Comparison of ENCODE assay signal across 30 cellular contexts in genomic region chr17:28471531-28472342, GRCh38. TPM values are rescaled to one million over a fixed set of nuclear protein-coding genes. Genes with fewer than 3 reads are reported as not detected.
DNase-seq lines count a peak whose midpoint lies in the region; FAIRE-seq and TF ChIP-seq lines count a peak whose summit lies in the region.
"Had no signal": no experiment of that assay in that cellular context is flagged by ENCODE, and none has a peak within 500 bp of the region (broad histone marks: within the 10 kb centered on the region; RNA-seq: fewer than 3 reads in every experiment).

No MANE protein-coding gene starts in this region.

- intact Hi-C loops in MCF 10A (cut with micrococcal nuclease) = no loop called here

- WGBS in small intestine, 3 donors = 69 to 70% (median 69%) methylated on average over 15 of the region's 15 CpGs

- peaks cover 19% of the 10 kb centered on the region for H3K4me1 Mint-ChIP-seq in MCF 10A (ENCODE audit: insufficient read depth, unreplicated experiment)

- no peaks in the 10 kb centered on the region for H3K9me3 ChIP-seq in small intestine (ENCODE audit: control insufficient read depth, low read depth)
- H3K9me3 ChIP-seq: ascending aorta, ovary, Peyer's patch, thyroid gland had no signal

- H3K4me3 Mint-ChIP-seq in MCF 10A (ENCODE audit: unreplicated experiment) = no peak overlapping the region
- H3K4me3 Mint-ChIP-seq: activated naive CD4-positive, alpha-beta T cell treated with anti-CD3 and anti-CD28 coated beads, Interleukin-2, amount 50 U/mL, for 24 hours; CD8-positive, alpha-beta memory T cell; nephron; stimulated activated naive CD8-positive, alpha-beta T cell treated with anti-CD3 and anti-CD28 coated beads, Interleukin-15, amount 100 ng/mL, for 72 hours had no signal

- TF ChIP-seq CTCF in MCF 10A (IDR thresholded peaks at IDR 0.05; ENCODE audit: unreplicated experiment) (no peak), GM20000 (IDR thresholded peaks at IDR 0.05; ENCODE audit: extremely low read depth, missing control alignments) (no peak)

- CTCF ChIA-PET in MCF 10A (lab: Yijun Ruan, JAX) = interaction anchor here (0.6 to 2.8 kb wide), 2 partner anchors 15 to 64 kb away, joined by 4 to 5 read pairs; no protein-coding TSS in a partner anchor

- POLR2A ChIA-PET in MCF 10A (lab: Yijun Ruan, JAX) = interaction anchor here (0.6 to 1.4 kb wide), 3 partner anchors 20 to 91 kb away, joined by 3 read pairs; no protein-coding TSS in a partner anchor

- H3K27me3 ChIP-seq in small intestine (ENCODE audit: control insufficient read depth in 2 of 2, insufficient read depth in 2 of 2, low read length in 2 of 2) = no peaks in the 10 kb centered on the region
- H3K27me3 ChIP-seq: ascending aorta, ovary, Peyer's patch, thyroid gland had no signal

- H3K27ac Mint-ChIP-seq in MCF 10A (ENCODE audit: low read depth, unreplicated experiment) = no peak overlapping the region
- H3K27ac Mint-ChIP-seq: activated naive CD4-positive, alpha-beta T cell treated with anti-CD3 and anti-CD28 coated beads, Interleukin-2, amount 50 U/mL, for 24 hours; nephron had no signal

- H3K4me1 ChIP-seq in small intestine (ENCODE audit: control insufficient read depth in 2 of 2, insufficient read depth in 1 of 2, low read depth in 1 of 2, low read length in 1 of 2) = peaks cover 0 to 10% of the 10 kb centered on the region in 2 donors
- H3K4me1 ChIP-seq: ascending aorta, thyroid gland had no signal

- H3K9me3 Mint-ChIP-seq in MCF 10A (ENCODE audit: unreplicated experiment) = no peaks in the 10 kb centered on the region
- H3K9me3 Mint-ChIP-seq: activated naive CD4-positive, alpha-beta T cell treated with anti-CD3 and anti-CD28 coated beads, Interleukin-2, amount 50 U/mL, for 24 hours; CD8-positive, alpha-beta memory T cell; nephron; stimulated activated naive CD8-positive, alpha-beta T cell treated with anti-CD3 and anti-CD28 coated beads, Interleukin-15, amount 100 ng/mL, for 72 hours had no signal

- DNase-seq in activated effector memory CD4-positive, alpha-beta T cell treated with anti-CD3 and anti-CD28 coated beads, Interleukin-2, amount 50 U/mL, for 16 hours = peak; percentile 45
- DNase-seq in activated effector memory CD4-positive, alpha-beta T cell treated with Interleukin-2 at 50 U/mL for 16 hours = no peak
- peak; percentile 18 for DNase-seq in MCF 10A (ENCODE audit: unreplicated experiment)
- DNase-seq in islet precursor cell = peak; percentile 84
- DNase-seq in small intestine = no peak
- DNase-seq in NCI-H1930 (lab: John Stamatoyannopoulos, UW) = no peak
- no peak for DNase-seq in GM20000 (ENCODE audit: low spot score)
- no peak for DNase-seq in SKM-1 treated with dmso at 0.1 percent for 144 hours (lab: John Stamatoyannopoulos, UW; ENCODE audit: unreplicated experiment)
- DNase-seq: activated CD4-positive, alpha-beta T cell treated with anti-CD3 and anti-CD28 coated beads for 4 hours; CD8-positive, alpha-beta memory T cell; DMS153; effector CD4-positive, alpha-beta T cell; foreskin fibroblast; GOT3; KG1; left ventricle myocardium superior; NCI-H1417 treated with DMSO at 0.1 percent for 48 hours; NCI-H524; ovary; thyroid gland had no signal

- peak overlapping the region; percentile 59 to 88 for H3K27ac ChIP-seq in small intestine (ENCODE audit: low read depth in 1 of 2, low read length in 1 of 2)
- H3K27ac ChIP-seq: ascending aorta, ovary, thyroid gland had no signal

- H3K36me3 Mint-ChIP-seq in MCF 10A (ENCODE audit: insufficient read depth, unreplicated experiment) = no peaks in the 10 kb centered on the region
- H3K36me3 Mint-ChIP-seq: activated naive CD4-positive, alpha-beta T cell treated with anti-CD3 and anti-CD28 coated beads, Interleukin-2, amount 50 U/mL, for 24 hours; CD8-positive, alpha-beta memory T cell had no signal

- no TSS peak for BruUV-seq in MCF 10A (replicated peaks; lab: Mats Ljungman, UMichigan)

- H3K27me3 Mint-ChIP-seq in MCF 10A (ENCODE audit: insufficient read depth, unreplicated experiment) = no peaks in the 10 kb centered on the region
- H3K27me3 Mint-ChIP-seq: activated naive CD4-positive, alpha-beta T cell treated with anti-CD3 and anti-CD28 coated beads, Interleukin-2, amount 50 U/mL, for 24 hours had no signal

- no peak for FAIRE-seq in small intestine (lab: Jason Lieb, UNC)
- FAIRE-seq: G401.6 had no signal

- no peaks in the 10 kb centered on the region for H3K36me3 ChIP-seq in small intestine (ENCODE audit: control insufficient read depth in 2 of 2, insufficient read depth in 2 of 2, low read length in 2 of 2)
- H3K36me3 ChIP-seq: ascending aorta, ovary, Peyer's patch, thyroid gland had no signal

- H3K4me3 ChIP-seq in small intestine (ENCODE audit: low read depth in 1 of 2, low read length in 2 of 2) = no peak overlapping the region
- H3K4me3 ChIP-seq: ascending aorta, ovary, Peyer's patch, thyroid gland had no signal

RNA-seq across cellular contexts. Expression of gene SLC13A2, which starts 1.7 kb away (rescaled TPM):
- not detected in 2 replicates for total RNA-seq in MCF 10A (2022)
- polyA plus RNA-seq in small intestine = 100 to 1,000 TPM; 148 to 320 (median 274) TPM
- total RNA-seq: A172; ascending aorta; CD8-positive, alpha-beta memory T cell; cerebellum; left ventricle myocardium superior; SK-MEL-5; T-helper 1 cell treated with Interleukin-12 subunit alpha and Interleukin-12 subunit beta and Interleukin-4 antibody, amounts not matched to agents 30 ng/mL and 1 ng/mL, for 36 hours; thyroid gland had no signal
- polyA plus RNA-seq: CD8-positive, alpha-beta memory T cell; ovary had no signal

RNA-seq across cellular contexts. Expression of gene FOXN1, which starts 34.4 kb away (rescaled TPM):
- not detected in 2 replicates for total RNA-seq in MCF 10A (2022)
- not detected for polyA plus RNA-seq in small intestine
- total RNA-seq: A172; ascending aorta; CD8-positive, alpha-beta memory T cell; cerebellum; left ventricle myocardium superior; ovary; Peyer's patch; SK-MEL-5; T-helper 1 cell treated with Interleukin-12 subunit alpha and Interleukin-12 subunit beta and Interleukin-4 antibody, amounts not matched to agents 30 ng/mL and 1 ng/mL, for 36 hours had no signal
- polyA plus RNA-seq: CD8-positive, alpha-beta memory T cell; ovary had no signal

Comparison
In these comparisons a context has a peak if more than half of its experiments do, and no peak if none do; other contexts are left out.
1. DNase-seq: peak in activated effector memory CD4-positive, alpha-beta T cell treated with anti-CD3 and anti-CD28 coated beads, Interleukin-2, amount 50 U/mL, for 16 hours (single experiment), MCF 10A (single experiment) and islet precursor cell (single experiment); none in activated effector memory CD4-positive, alpha-beta T cell treated with Interleukin-2 at 50 U/mL for 16 hours (single experiment), small intestine (single experiment), NCI-H1930 (0 of 2), GM20000 (single experiment) and SKM-1 treated with dmso at 0.1 percent for 144 hours (single experiment).